ENCODE assay signal across 8 cellular contexts in the genomic region with DNA sequence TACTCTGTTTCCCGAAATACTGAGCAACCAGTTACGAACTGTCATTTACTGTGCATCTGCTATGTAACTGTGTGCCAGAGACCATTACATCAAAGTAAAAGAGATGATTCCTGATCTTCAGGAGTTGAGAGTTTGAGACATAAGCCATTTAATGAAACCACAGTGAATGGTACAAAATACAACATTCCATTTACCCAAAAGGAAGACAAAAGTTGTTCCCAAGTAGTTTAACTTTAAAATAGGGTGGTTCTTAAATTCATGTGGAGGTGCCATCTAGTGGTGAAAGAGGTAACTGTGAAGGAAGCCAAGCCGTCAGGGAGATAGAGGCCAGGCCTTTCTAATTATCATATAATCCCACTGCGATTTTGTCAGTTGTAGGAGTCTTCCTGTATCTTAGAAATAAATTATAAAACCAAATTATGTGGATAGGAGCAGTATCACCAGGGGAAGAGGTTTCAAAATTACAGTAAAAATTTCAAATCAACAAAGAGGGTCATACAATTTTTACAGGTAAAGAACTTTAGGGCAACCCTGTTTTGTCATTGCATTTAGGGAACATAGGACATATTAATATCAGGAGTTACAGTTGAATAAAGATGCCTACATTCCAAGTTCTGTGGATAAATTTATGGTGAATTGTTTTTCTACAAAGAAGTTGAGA.
A peak's percentile ranks its signal among the peaks of the same experiment; 100 is the strongest.
DNase-seq lines count a peak whose midpoint lies in the region; ATAC-seq, FAIRE-seq and TF ChIP-seq lines count a peak whose summit lies in the region.

No MANE protein-coding gene starts in this region.

- H3K79me2 ChIP-seq in astrocyte (ENCODE audit: insufficient read depth, low read length) (no peaks in the 10 kb centered on the region), hepatocyte (peaks cover 6% of the 10 kb centered on the region)

- H3K27ac ChIP-seq in CD4-positive, CD25-positive, alpha-beta regulatory T cell (ENCODE audit: insufficient read depth, low read length, poor library complexity, severe bottlenecking) = no peak overlapping the region
- no peak overlapping the region for H3K27ac ChIP-seq in astrocyte (ENCODE audit: low read depth, low read length)
- H3K27ac ChIP-seq in hepatocyte = no peak overlapping the region

- H3K27ac Mint-ChIP-seq in CD4-positive, CD25-positive, alpha-beta regulatory T cell = no peak overlapping the region
- no peak overlapping the region for H3K27ac Mint-ChIP-seq in astrocyte (ENCODE audit: unreplicated experiment)

- H3K4me1 ChIP-seq in CD4-positive, CD25-positive, alpha-beta regulatory T cell (ENCODE audit: control insufficient read depth, insufficient read depth, low read length, poor library complexity, severe bottlenecking) = no peaks in the 10 kb centered on the region
- no peaks in the 10 kb centered on the region for H3K4me1 ChIP-seq in astrocyte (ENCODE audit: insufficient read depth, low read length)
- no peaks in the 10 kb centered on the region for H3K4me1 ChIP-seq in hepatocyte (ENCODE audit: insufficient read depth)

- no peak overlapping the region for H3K4me3 Mint-ChIP-seq in CD4-positive, CD25-positive, alpha-beta regulatory T cell
- H3K4me3 Mint-ChIP-seq in astrocyte (ENCODE audit: unreplicated experiment) = no peak overlapping the region

- H3K36me3 ChIP-seq in CD4-positive, CD25-positive, alpha-beta regulatory T cell (ENCODE audit: control insufficient read depth, insufficient read depth, low read length) = no peaks in the 10 kb centered on the region
- H3K36me3 ChIP-seq in astrocyte (ENCODE audit: insufficient read depth, low read length) = no peaks in the 10 kb centered on the region
- no peaks in the 10 kb centered on the region for H3K36me3 ChIP-seq in hepatocyte (replicated peaks; ENCODE audit: insufficient read depth, low read depth)

- peak; percentile 9 to 70 (median 53) for DNase-seq in CD4-positive, CD25-positive, alpha-beta regulatory T cell
- DNase-seq in GM19240 (ENCODE audit: insufficient read length, low spot score) (peak; percentile 28), NCI-H510A treated with DMSO at 0.1 percent for 48 hours (lab: John Stamatoyannopoulos, UW) (peak; percentile 78), astrocyte (ENCODE audit: low read depth) (peak; percentile 43), hepatocyte (ENCODE audit: low spot score) (peak; percentile 71), UCSD-AML1 (lab: John Stamatoyannopoulos, UW; ENCODE audit: unreplicated experiment) (no peak)
- DNase-seq in stimulated activated naive CD4-positive, alpha-beta T cell treated with Interleukin-2 at 50 U/mL for 16 hours (lab: John Stamatoyannopoulos, UW) = peak; percentile 3

- H3K27me3 ChIP-seq in CD4-positive, CD25-positive, alpha-beta regulatory T cell (ENCODE audit: control insufficient read depth, insufficient read depth, low read length) = no peaks in the 10 kb centered on the region
- H3K27me3 ChIP-seq in astrocyte (ENCODE audit: insufficient read depth, low read length) = no peaks in the 10 kb centered on the region
- no peaks in the 10 kb centered on the region for H3K27me3 ChIP-seq in hepatocyte

- H4K20me1 ChIP-seq in astrocyte (ENCODE audit: insufficient read depth, low read length) (no peaks in the 10 kb centered on the region), hepatocyte (ENCODE audit: insufficient read depth, poor library complexity, severe bottlenecking) (no peaks in the 10 kb centered on the region)

- no peak overlapping the region for H2AFZ ChIP-seq in astrocyte (ENCODE audit: low read depth, low read length)
- no peak overlapping the region for H2AFZ ChIP-seq in hepatocyte

- peaks cover 6 to 20% (median 13%) of the 10 kb centered on the region in 4 donors for H3K4me1 Mint-ChIP-seq in CD4-positive, CD25-positive, alpha-beta regulatory T cell
- peaks cover 2% of the 10 kb centered on the region for H3K4me1 Mint-ChIP-seq in astrocyte (ENCODE audit: low read depth, unreplicated experiment)

- no peak overlapping the region for H3K9ac ChIP-seq in astrocyte (ENCODE audit: low read length)

- no peak overlapping the region for H3K4me2 ChIP-seq in astrocyte (ENCODE audit: low read length)
- H3K4me2 ChIP-seq in hepatocyte = no peak overlapping the region

- H3K4me3 ChIP-seq in CD4-positive, CD25-positive, alpha-beta regulatory T cell (ENCODE audit: low read depth, low read length) = no peak overlapping the region
- H3K4me3 ChIP-seq in astrocyte (ENCODE audit: insufficient read depth, low read depth, low read length) = no peak overlapping the region
- H3K4me3 ChIP-seq in hepatocyte = no peak overlapping the region

- H3K36me3 Mint-ChIP-seq in CD4-positive, CD25-positive, alpha-beta regulatory T cell = peaks cover 2% of the 10 kb centered on the region
- H3K36me3 Mint-ChIP-seq in astrocyte (ENCODE audit: low read depth, unreplicated experiment) = peaks cover 21% of the 10 kb centered on the region

- H3K9me3 ChIP-seq in CD4-positive, CD25-positive, alpha-beta regulatory T cell (ENCODE audit: control insufficient read depth in 2 of 2, low read length in 2 of 2) = no peaks in the 10 kb centered on the region
- no peaks in the 10 kb centered on the region for H3K9me3 ChIP-seq in astrocyte (ENCODE audit: insufficient read depth, low read depth, low read length)
- H3K9me3 ChIP-seq in hepatocyte (ENCODE audit: low read depth) = no peaks in the 10 kb centered on the region

- H3K9me2 ChIP-seq in hepatocyte (replicated peaks; ENCODE audit: insufficient read depth) = no peaks in the 10 kb centered on the region

- ATAC-seq in CD4-positive, CD25-positive, alpha-beta regulatory T cell (ENCODE audit: low read depth in 2 of 2) = peak; percentile 24 to 52
- no peak for ATAC-seq in GM19328 (IDR thresholded peaks at IDR 0.05; ENCODE audit: unreplicated experiment)

- FAIRE-seq in astrocyte (lab: Jason Lieb, UNC) = no peak

- TF ChIP-seq CTCF in astrocyte (IDR thresholded peaks at IDR 0.05; ENCODE audit: insufficient read depth, low read depth, low read length) (peak; percentile 92), hepatocyte (IDR thresholded peaks at IDR 0.05; ENCODE audit: poor library complexity) (peak; percentile 76)

- 59% methylated on average over 4 of the region's 4 CpGs for WGBS in hepatocyte (ENCODE audit: low lambda C conversion rate, missing lambda C conversion rate)

- H3K27me3 Mint-ChIP-seq in CD4-positive, CD25-positive, alpha-beta regulatory T cell = no peaks in the 10 kb centered on the region
- H3K27me3 Mint-ChIP-seq in astrocyte (ENCODE audit: low read depth, unreplicated experiment) = peaks cover 11% of the 10 kb centered on the region

- no peaks in the 10 kb centered on the region for H3K9me3 Mint-ChIP-seq in CD4-positive, CD25-positive, alpha-beta regulatory T cell
- H3K9me3 Mint-ChIP-seq in astrocyte (ENCODE audit: unreplicated experiment) = peaks cover 13% of the 10 kb centered on the region
